ENCODE assay signal across 21 cellular contexts in genomic region chr1:30420519-30421050, GRCh38.
DNase-seq lines count a peak whose midpoint lies in the region; ATAC-seq and TF ChIP-seq lines count a peak whose summit lies in the region.
"Had no signal": no experiment of that assay in that cellular context is flagged by ENCODE, and none has a peak within 500 bp of the region (broad histone marks: within the 10 kb centered on the region; RNA-seq: fewer than 3 reads in every experiment).

No MANE protein-coding gene starts in this region.

- TF ChIP-seq CTCF in GM13976 (IDR thresholded peaks at IDR 0.05; ENCODE audit: borderline replicate concordance, control extremely low read depth, extremely low read depth, insufficient read depth, missing control alignments) = no peak
- no peak for TF ChIP-seq CTCF in epithelial cell of esophagus (IDR thresholded peaks at IDR 0.05; ENCODE audit: insufficient read depth, low read depth, low read length, missing control alignments)
- no peak for TF ChIP-seq CTCF in GM20000 (IDR thresholded peaks at IDR 0.05; ENCODE audit: extremely low read depth, missing control alignments)
- TF ChIP-seq CTCF in WTC11 (IDR thresholded peaks at IDR 0.05) = no peak

- H3K4me3 ChIP-seq in epithelial cell of esophagus (ENCODE audit: low read length) = no peak overlapping the region
- H3K4me3 ChIP-seq: BLaER1 treated with 17β-estradiol and CSF1 and Interleukin-3, amounts not matched to agents 10 nM and 100 nM; gastrocnemius medialis; lower lobe of right lung; psoas muscle had no signal

- DNase-seq in AG20443 (ENCODE audit: low spot score) (peak; percentile 5), GM13976 (ENCODE audit: low spot score) (peak; percentile 4), epithelial cell of esophagus (ENCODE audit: low read depth) (peak; percentile 56), mucosa of gallbladder (ENCODE audit: low spot score) (peak; percentile 4), GM20000 (ENCODE audit: low spot score) (no peak), A172 (ENCODE audit: low spot score) (no peak), T1000 (lab: John Stamatoyannopoulos, UW) (no peak), WTC11 (ENCODE audit: low spot score) (no peak)
- DNase-seq: activated CD4-positive, alpha-beta T cell treated with anti-CD3 and anti-CD28 coated beads for 48 hours; activated gamma-delta T cell; COR-L47; gastrocnemius medialis; lower lobe of right lung; NCI-H1105; NCI-H2029; psoas muscle; RPMI8226; small intestine; T-helper 17 cell had no signal

- CTCF ChIA-PET in WTC11 (lab: Charles Lee) = interaction anchor here (2.3 to 3.0 kb wide), 2 partner anchors 12 to 40 kb away, joined by 7 to 11 read pairs; no protein-coding TSS in a partner anchor

- no peak overlapping the region for H3K4me3 Mint-ChIP-seq in WTC11
- H3K4me3 Mint-ChIP-seq: stimulated activated effector memory CD8-positive, alpha-beta T cell treated with anti-CD3 and anti-CD28 coated beads, Interleukin-12 subunit alpha, Interleukin-12 subunit beta, amount 100 ng/mL, for 72 hours had no signal

- H3K9me3 Mint-ChIP-seq in WTC11 = no peaks in the 10 kb centered on the region
- H3K9me3 Mint-ChIP-seq: stimulated activated effector memory CD8-positive, alpha-beta T cell treated with anti-CD3 and anti-CD28 coated beads, Interleukin-12 subunit alpha, Interleukin-12 subunit beta, amount 100 ng/mL, for 72 hours had no signal

- in situ Hi-C loops in GM13976 (cut with MboI; ENCODE audit: low sequenced_read_pairs, unreplicated experiment) = no loop called here

- no peak for ATAC-seq in WTC11
- ATAC-seq: gastrocnemius medialis; lower lobe of right lung; psoas muscle; stimulated activated effector memory CD8-positive, alpha-beta T cell treated with anti-CD3 and anti-CD28 coated beads, Interleukin-12 subunit alpha, Interleukin-12 subunit beta, amount 100 ng/mL, for 72 hours; T-helper 17 cell had no signal

- H3K36me3 Mint-ChIP-seq in WTC11 = no peaks in the 10 kb centered on the region
- H3K36me3 Mint-ChIP-seq: stimulated activated effector memory CD8-positive, alpha-beta T cell treated with anti-CD3 and anti-CD28 coated beads, Interleukin-12 subunit alpha, Interleukin-12 subunit beta, amount 100 ng/mL, for 72 hours had no signal

- H3K27ac Mint-ChIP-seq in WTC11 = no peak overlapping the region
- H3K27ac Mint-ChIP-seq: stimulated activated effector memory CD8-positive, alpha-beta T cell treated with anti-CD3 and anti-CD28 coated beads, Interleukin-12 subunit alpha, Interleukin-12 subunit beta, amount 100 ng/mL, for 72 hours; T-helper 17 cell had no signal

- H3K4me1 Mint-ChIP-seq in WTC11 = 0 out of 2 replicates have a peak, but pooled peaks cover 3% of the 10 kb centered on the region
- H3K4me1 Mint-ChIP-seq: stimulated activated effector memory CD8-positive, alpha-beta T cell treated with anti-CD3 and anti-CD28 coated beads, Interleukin-12 subunit alpha, Interleukin-12 subunit beta, amount 100 ng/mL, for 72 hours; T-helper 17 cell had no signal

- no peaks in the 10 kb centered on the region; the same call in 1 of the 2 replicates for H3K27me3 Mint-ChIP-seq in WTC11 (ENCODE audit: low read depth)

- POLR2A ChIA-PET in WTC11 (lab: Charles Lee) = no interaction called here

TF ChIP-seq in WTC11, 78 proteins besides CTCF, POLR2A, EP300 and RAD21:
- no peak for TF ChIP-seq ATF2 (CRISPR knock-in tag; IDR thresholded peaks at IDR 0.05; ENCODE audit: borderline replicate concordance, low read depth)
- TF ChIP-seq ESRRA (CRISPR knock-in tag; IDR thresholded peaks at IDR 0.05; ENCODE audit: borderline replicate concordance) = no peak
- TF ChIP-seq PREB (CRISPR knock-in tag; IDR thresholded peaks at IDR 0.05; ENCODE audit: borderline replicate concordance) = no peak
- TF ChIP-seq MLX (CRISPR knock-in tag; IDR thresholded peaks at IDR 0.05) = no peak
- TF ChIP-seq PRRX2 (CRISPR knock-in tag; IDR thresholded peaks at IDR 0.05) = no peak
- TF ChIP-seq TCF7 (CRISPR knock-in tag; IDR thresholded peaks at IDR 0.05; ENCODE audit: low read depth) = no peak
- no peak for TF ChIP-seq GTF2I (CRISPR knock-in tag; conservative IDR thresholded peaks at IDR 0.05)
- no peak for TF ChIP-seq NR3C1 (CRISPR knock-in tag; conservative IDR thresholded peaks at IDR 0.05; ENCODE audit: low read depth)
- TF ChIP-seq SOX15 (CRISPR knock-in tag; IDR thresholded peaks at IDR 0.05) = no peak
- TF ChIP-seq ZNF671 (CRISPR knock-in tag; IDR thresholded peaks at IDR 0.05) = no peak

Comparison
In these comparisons a context has a peak if more than half of its experiments do, and no peak if none do; other contexts are left out.
1. DNase-seq: peak in AG20443 (single experiment), GM13976 (single experiment), epithelial cell of esophagus (single experiment) and mucosa of gallbladder (single experiment); none in GM20000 (single experiment), A172 (single experiment), T1000 (single experiment) and WTC11 (single experiment).